ENCODE assay signal across 2 cellular contexts in the genomic region with DNA sequence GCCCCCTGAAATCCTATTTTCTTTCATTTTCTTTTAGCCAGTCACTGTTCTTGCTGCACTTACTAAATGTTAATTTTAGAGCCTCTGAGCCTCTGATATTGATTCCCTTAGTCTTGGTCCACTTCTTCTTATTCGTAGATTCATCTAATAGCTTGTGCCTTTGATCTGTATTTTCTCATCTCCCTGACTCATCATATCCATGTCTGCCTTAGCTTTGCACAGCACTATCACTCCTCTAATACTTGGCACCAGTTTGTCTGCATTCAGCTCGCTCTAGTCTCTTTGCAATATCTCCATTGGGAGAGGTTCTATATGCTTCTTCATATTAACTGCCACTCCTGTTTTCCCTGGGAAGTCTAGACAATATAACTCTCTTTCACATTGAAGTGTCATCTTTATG.
A peak's percentile ranks its signal among the peaks of the same experiment; 100 is the strongest.
TF ChIP-seq lines count a peak whose summit lies in the region.

No MANE protein-coding gene starts in this region.

TF ChIP-seq in HCT116, 20 proteins besides CTCF, POLR2A, EP300 and RAD21 (continued from another document):
- TF ChIP-seq TCF7L2 (IDR thresholded peaks at IDR 0.05; ENCODE audit: borderline replicate concordance, extremely low read depth, insufficient read depth, insufficient read length), result peak; percentile 62
TF ChIP-seq in HCT116: peak in this region for 1.

TF ChIP-seq in IMR-90, 13 proteins besides CTCF, POLR2A, EP300 and RAD21 (continued from another document):
- TF ChIP-seq, protein P1, sequence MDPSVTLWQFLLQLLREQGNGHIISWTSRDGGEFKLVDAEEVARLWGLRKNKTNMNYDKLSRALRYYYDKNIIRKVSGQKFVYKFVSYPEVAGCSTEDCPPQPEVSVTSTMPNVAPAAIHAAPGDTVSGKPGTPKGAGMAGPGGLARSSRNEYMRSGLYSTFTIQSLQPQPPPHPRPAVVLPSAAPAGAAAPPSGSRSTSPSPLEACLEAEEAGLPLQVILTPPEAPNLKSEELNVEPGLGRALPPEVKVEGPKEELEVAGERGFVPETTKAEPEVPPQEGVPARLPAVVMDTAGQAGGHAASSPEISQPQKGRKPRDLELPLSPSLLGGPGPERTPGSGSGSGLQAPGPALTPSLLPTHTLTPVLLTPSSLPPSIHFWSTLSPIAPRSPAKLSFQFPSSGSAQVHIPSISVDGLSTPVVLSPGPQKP (IDR thresholded peaks at IDR 0.05; ENCODE audit: borderline replicate concordance, low read depth, low read length), result no peak
- TF ChIP-seq BHLHE40 (IDR thresholded peaks at IDR 0.05; ENCODE audit: low read depth, low read length) (no peak), SMC3 (IDR thresholded peaks at IDR 0.05; ENCODE audit: low read depth, low read length) (no peak), MXI1 (IDR thresholded peaks at IDR 0.05; ENCODE audit: borderline replicate concordance, low read depth, low read length) (no peak), RCOR1 (IDR thresholded peaks at IDR 0.05; ENCODE audit: insufficient replicate concordance, low read length) (no peak), MAZ (IDR thresholded peaks at IDR 0.05; ENCODE audit: borderline replicate concordance, low read depth, low read length) (no peak), MAFK (IDR thresholded peaks at IDR 0.05; ENCODE audit: low read depth, low read length) (no peak)
- TF ChIP-seq, protein P2, sequence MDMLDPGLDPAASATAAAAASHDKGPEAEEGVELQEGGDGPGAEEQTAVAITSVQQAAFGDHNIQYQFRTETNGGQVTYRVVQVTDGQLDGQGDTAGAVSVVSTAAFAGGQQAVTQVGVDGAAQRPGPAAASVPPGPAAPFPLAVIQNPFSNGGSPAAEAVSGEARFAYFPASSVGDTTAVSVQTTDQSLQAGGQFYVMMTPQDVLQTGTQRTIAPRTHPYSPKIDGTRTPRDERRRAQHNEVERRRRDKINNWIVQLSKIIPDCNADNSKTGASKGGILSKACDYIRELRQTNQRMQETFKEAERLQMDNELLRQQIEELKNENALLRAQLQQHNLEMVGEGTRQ (IDR thresholded peaks at IDR 0.05; ENCODE audit: low read depth, low read length), result no peak
